In genomic region chr2:96960271-96960955, GRCh38 we compare ENCODE assay signal across 8 cellular contexts. TPM values are rescaled to one million over a fixed set of nuclear protein-coding genes. Genes with fewer than 3 reads are reported as not detected.
DNase-seq lines count a peak whose midpoint lies in the region; ATAC-seq and TF ChIP-seq lines count a peak whose summit lies in the region.

No MANE protein-coding gene starts in this region.

- H3K4me3 ChIP-seq in right lobe of liver, result no peak overlapping the region

- ATAC-seq in HG03460 (IDR thresholded peaks at IDR 0.05; ENCODE audit: unreplicated experiment), result peak; percentile 68
- peak; percentile 89 to 99 (median 95) for ATAC-seq in right lobe of liver
- no peak for ATAC-seq in GM18520 (IDR thresholded peaks at IDR 0.05; ENCODE audit: unreplicated experiment)

- no peaks in the 10 kb centered on the region for H3K9me3 ChIP-seq in right lobe of liver

- no peaks in the 10 kb centered on the region for H3K36me3 ChIP-seq in right lobe of liver

- peak; percentile 92 for TF ChIP-seq CTCF in GM13976 (IDR thresholded peaks at IDR 0.05; ENCODE audit: borderline replicate concordance, control extremely low read depth, extremely low read depth, insufficient read depth, missing control alignments)
- TF ChIP-seq CTCF in right lobe of liver (IDR thresholded peaks at IDR 0.05), result peak; percentile 79 to 84 (median 82)

- no peaks in the 10 kb centered on the region for H3K4me1 ChIP-seq in right lobe of liver

- H3K27me3 ChIP-seq in right lobe of liver, result no peaks in the 10 kb centered on the region

- intact Hi-C loops in right lobe of liver (cut with DNase I), result no loop called here

- in situ Hi-C loops in GM13976 (cut with MboI; ENCODE audit: low sequenced_read_pairs, unreplicated experiment), result loop anchor here (25.0 kb wide), 1 partner anchor 152 kb away; the partner anchor contains the start of gene ANKRD36

- H3K27ac ChIP-seq in cingulate gyrus (ENCODE audit: low read depth, low read length), result peak overlapping the region; percentile 3
- no peak overlapping the region for H3K27ac ChIP-seq in right lobe of liver

- TF ChIP-seq POLR2A in right lobe of liver (IDR thresholded peaks at IDR 0.05), result no peak

- DNase-seq in GM13976 (ENCODE audit: low spot score), result peak; percentile 92
- DNase-seq in NCI-H748 (lab: John Stamatoyannopoulos, UW; ENCODE audit: unreplicated experiment), result peak; percentile 78
- DNase-seq in activated CD4-positive, alpha-beta T cell treated with anti-CD3 and anti-CD28 coated beads, Interleukin-2, amount 50 U/mL, for 1 hour, result peak; percentile 86
- peak; percentile 82 to 88 (median 85) for DNase-seq in right lobe of liver
- peak; percentile 63 to 71 (median 66) for DNase-seq in stimulated activated CD4-positive, alpha-beta T cell treated with anti-CD3 and anti-CD28 coated beads, TNF-alpha, amount 100 ng/mL, for 4 hours (ENCODE audit: low read depth in 3 of 3)

- WGBS in right lobe of liver (ENCODE audit: insufficient coverage, low coverage, low lambda C conversion rate, missing lambda C conversion rate), result 29% methylated on average over 9 of the region's 19 CpGs

RNA-seq across cellular contexts. Expression of gene FAM178B, which starts 26.0 kb away (rescaled TPM):
- under 1 TPM in 1 of 6 experiments, not detected in 5; 0.33 TPM for total RNA-seq in right lobe of liver
